1 cellular context compared by ENCODE assay signal in the genomic region with DNA sequence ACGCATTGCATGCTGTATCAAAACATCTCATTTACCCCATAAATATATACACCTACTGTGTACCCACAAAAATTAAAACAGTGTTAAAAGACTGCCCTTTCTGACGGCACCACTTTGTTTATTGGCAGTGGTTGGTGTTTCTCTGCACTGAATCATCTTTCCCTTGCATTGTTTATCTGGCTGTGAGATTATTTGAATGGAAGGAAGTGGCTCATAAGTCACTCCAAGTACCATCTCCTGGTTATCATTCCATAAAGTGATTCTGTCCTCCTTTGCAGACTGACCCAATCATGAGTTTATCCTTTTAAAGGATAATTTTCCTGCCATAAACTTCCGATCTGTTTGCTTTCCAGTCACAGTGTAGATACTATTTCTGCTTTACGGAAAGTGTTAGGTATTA.
TF ChIP-seq lines count a peak whose summit lies in the region.

No MANE protein-coding gene starts in this region.

TF ChIP-seq in IMR-90, 13 proteins besides CTCF, POLR2A, EP300 and RAD21 (continued from another document):
- TF ChIP-seq, protein P1, sequence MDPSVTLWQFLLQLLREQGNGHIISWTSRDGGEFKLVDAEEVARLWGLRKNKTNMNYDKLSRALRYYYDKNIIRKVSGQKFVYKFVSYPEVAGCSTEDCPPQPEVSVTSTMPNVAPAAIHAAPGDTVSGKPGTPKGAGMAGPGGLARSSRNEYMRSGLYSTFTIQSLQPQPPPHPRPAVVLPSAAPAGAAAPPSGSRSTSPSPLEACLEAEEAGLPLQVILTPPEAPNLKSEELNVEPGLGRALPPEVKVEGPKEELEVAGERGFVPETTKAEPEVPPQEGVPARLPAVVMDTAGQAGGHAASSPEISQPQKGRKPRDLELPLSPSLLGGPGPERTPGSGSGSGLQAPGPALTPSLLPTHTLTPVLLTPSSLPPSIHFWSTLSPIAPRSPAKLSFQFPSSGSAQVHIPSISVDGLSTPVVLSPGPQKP (IDR thresholded peaks at IDR 0.05; ENCODE audit: borderline replicate concordance, low read depth, low read length) = no peak
- TF ChIP-seq MXI1 (IDR thresholded peaks at IDR 0.05; ENCODE audit: borderline replicate concordance, low read depth, low read length) (no peak), CHD1 (IDR thresholded peaks at IDR 0.05; ENCODE audit: low read depth, low read length) (no peak), NFE2L2 (IDR thresholded peaks at IDR 0.05; ENCODE audit: low read depth, low read length) (no peak), RCOR1 (IDR thresholded peaks at IDR 0.05; ENCODE audit: insufficient replicate concordance, low read length) (no peak), MAFK (IDR thresholded peaks at IDR 0.05; ENCODE audit: low read depth, low read length) (no peak)
